27 cellular contexts compared by ENCODE assay signal in the genomic region with DNA sequence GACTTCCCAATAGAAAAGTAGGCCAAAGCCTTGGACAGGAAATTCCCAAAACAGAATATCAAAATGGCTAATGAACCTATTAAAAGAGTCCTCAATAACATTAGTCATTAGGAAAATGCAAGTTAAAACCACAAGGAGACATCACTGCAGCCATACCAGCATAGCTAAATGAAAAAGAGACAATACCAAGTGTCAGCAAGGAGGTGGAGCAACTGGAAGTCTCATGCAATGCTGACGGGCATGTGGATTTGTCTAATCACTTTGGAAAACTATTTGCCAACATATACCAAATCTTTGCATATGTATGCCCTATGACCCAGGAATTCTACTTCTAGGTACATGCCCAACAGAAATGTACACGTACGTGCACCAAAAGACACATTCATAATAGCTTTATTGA.
"Had no signal": no experiment of that assay in that cellular context is flagged by ENCODE, and none has a peak within 500 bp of the region (broad histone marks: within the 10 kb centered on the region; RNA-seq: fewer than 3 reads in every experiment).

No MANE protein-coding gene starts in this region.

- DNase-seq: colonic mucosa; effector CD8-positive, alpha-beta T cell; erythroblast; esophagus squamous epithelium; foreskin melanocyte; hypothalamus; immature natural killer cell; islet precursor cell; kidney glomerular epithelial cell; left colon; left ventricle myocardium inferior; lower lobe of right lung; natural killer cell; sigmoid colon; spleen; stimulated activated CD4-positive, alpha-beta T cell treated with anti-CD3 and anti-CD28 coated beads, Interleukin-4, amount 100 ng/mL, for 4 hours; stimulated activated naive CD8-positive, alpha-beta T cell treated with anti-CD3 and anti-CD28 coated beads, Interleukin-15, Interleukin-2, amounts not matched to agents 100 U/mL and 50 U/mL, for 24 hours; substantia nigra; testis; tibial artery; upper lobe of left lung had no signal

- ATAC-seq: left colon; lower lobe of right lung; natural killer cell; stimulated activated memory B cell treated with anti-CD40 and anti-IgM and Interleukin-4, amounts not matched to agents 10 μg/mL and 1 μg/mL and 100 μg/mL, for 72 hours; stimulated activated naive CD8-positive, alpha-beta T cell treated with anti-CD3 and anti-CD28 coated beads, Interleukin-15, Interleukin-2, amounts not matched to agents 100 U/mL and 50 U/mL, for 24 hours had no signal

- H3K4me3 Mint-ChIP-seq: dendritic cell treated with granulocyte-macrophage colony-stimulating factor and Interleukin-4, amounts not matched to agents 40 ng/mL and 50 ng/mL, for 4 days; immature natural killer cell; natural killer cell; stimulated activated memory B cell treated with anti-CD40 and anti-IgM and Interleukin-4, amounts not matched to agents 10 μg/mL and 1 μg/mL and 100 μg/mL, for 72 hours had no signal

- H3K9ac ChIP-seq: parathyroid adenoma had no signal

- H3K4me1 ChIP-seq: colonic mucosa, lower lobe of right lung, parathyroid adenoma, prostate gland, spleen, testis had no signal

- H3K36me3 Mint-ChIP-seq: immature natural killer cell, natural killer cell had no signal

- H3K9me3 Mint-ChIP-seq: dendritic cell treated with granulocyte-macrophage colony-stimulating factor and Interleukin-4, amounts not matched to agents 40 ng/mL and 50 ng/mL, for 4 days; natural killer cell; stimulated activated memory B cell treated with anti-CD40 and anti-IgM and Interleukin-4, amounts not matched to agents 10 μg/mL and 1 μg/mL and 100 μg/mL, for 72 hours had no signal

- H3K9me3 ChIP-seq: colonic mucosa, esophagus squamous epithelium, lower lobe of right lung, neutrophil, prostate gland, right atrium auricular region, sigmoid colon, testis, tibial artery, upper lobe of left lung had no signal

- H3K79me2 ChIP-seq: parathyroid adenoma had no signal

- H3K27me3 ChIP-seq: colonic mucosa, esophagus squamous epithelium, right atrium auricular region, sigmoid colon, spleen, testis, tibial artery, upper lobe of left lung had no signal

- H3K36me3 ChIP-seq: colonic mucosa, esophagus squamous epithelium, lower lobe of right lung, neutrophil, prostate gland, right atrium auricular region, sigmoid colon, spleen, tibial artery, upper lobe of left lung had no signal

- H2AFZ ChIP-seq: parathyroid adenoma had no signal

- H3K27ac Mint-ChIP-seq: dendritic cell treated with granulocyte-macrophage colony-stimulating factor and Interleukin-4, amounts not matched to agents 40 ng/mL and 50 ng/mL, for 4 days; immature natural killer cell; natural killer cell; stimulated activated memory B cell treated with anti-CD40 and anti-IgM and Interleukin-4, amounts not matched to agents 10 μg/mL and 1 μg/mL and 100 μg/mL, for 72 hours had no signal

- H3K27ac ChIP-seq: colonic mucosa, esophagus squamous epithelium, left ventricle myocardium inferior, neutrophil, parathyroid adenoma, prostate gland, right atrium auricular region, testis, tibial artery had no signal

- H3K4me3 ChIP-seq: colonic mucosa, esophagus squamous epithelium, left ventricle myocardium inferior, lower lobe of right lung, prostate gland, right atrium auricular region, sigmoid colon, spleen, testis, tibial artery, upper lobe of left lung had no signal

- H3K4me1 Mint-ChIP-seq: stimulated activated memory B cell treated with anti-CD40 and anti-IgM and Interleukin-4, amounts not matched to agents 10 μg/mL and 1 μg/mL and 100 μg/mL, for 72 hours had no signal
